ENCODE assay signal across 11 cellular contexts in the genomic region with DNA sequence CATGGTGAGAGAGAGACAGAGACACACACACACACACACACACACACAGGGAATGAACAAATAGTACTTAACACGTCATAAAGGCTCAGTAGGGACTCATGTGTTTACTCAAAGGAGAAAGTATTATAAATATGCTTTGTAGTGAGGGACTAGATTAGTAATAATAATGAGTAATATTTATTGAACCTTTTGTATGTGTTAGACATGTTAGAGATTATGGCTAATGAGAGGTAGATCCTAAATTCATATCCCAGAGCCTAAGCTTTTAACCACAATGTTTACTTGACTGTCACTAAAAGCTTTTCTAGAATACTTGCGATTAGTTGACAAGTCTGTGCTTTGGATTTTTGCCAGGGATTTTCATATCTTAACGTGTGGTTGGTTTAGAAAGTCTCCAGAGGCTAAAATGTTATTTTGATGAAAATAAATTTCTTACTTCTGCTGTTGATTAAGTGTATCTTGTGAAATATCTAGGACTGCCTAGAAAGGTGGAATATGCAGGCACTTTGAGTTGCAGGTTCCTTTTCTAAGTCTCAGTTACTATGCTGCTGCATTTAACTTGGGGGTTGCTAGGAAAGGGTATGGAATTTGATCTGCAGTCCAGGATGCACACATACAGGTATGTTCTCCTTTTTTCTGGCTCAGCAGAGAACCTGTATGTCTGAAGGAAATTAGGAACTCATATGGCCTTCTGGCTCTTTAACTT.
DNase-seq lines count a peak whose midpoint lies in the region; ATAC-seq and TF ChIP-seq lines count a peak whose summit lies in the region.
"Had no signal": no experiment of that assay in that cellular context is flagged by ENCODE, and none has a peak within 500 bp of the region (broad histone marks: within the 10 kb centered on the region; RNA-seq: fewer than 3 reads in every experiment).

No MANE protein-coding gene starts in this region.

- H3K9me3 ChIP-seq in smooth muscle cell (replicated peaks; ENCODE audit: low read depth) (no peaks in the 10 kb centered on the region), testis (no peaks in the 10 kb centered on the region)
- H3K9me3 ChIP-seq: suprapubic skin had no signal

- H3K36me3 ChIP-seq in smooth muscle cell (ENCODE audit: low read depth) (no peaks in the 10 kb centered on the region), testis (ENCODE audit: low read depth, missing control alignments) (no peaks in the 10 kb centered on the region)

- 15% methylated on average over 3 of the region's 3 CpGs for WGBS in smooth muscle cell (ENCODE audit: low lambda C conversion rate)
- 34 to 50% methylated on average over 3 of the region's 3 CpGs for WGBS in testis, 2 donors

- DNase-seq in NCI-H82 treated with DMSO at 0.1 percent for 48 hours (lab: John Stamatoyannopoulos, UW; ENCODE audit: unreplicated experiment) (peak; percentile 7), NCI-H82 (lab: John Stamatoyannopoulos, UW) (no peak), NCI-H69 (lab: John Stamatoyannopoulos, UW) (peak; percentile 69), fibroblast of peridontal ligament (ENCODE audit: extremely low read depth) (peak; percentile 32), smooth muscle cell (lab: John Stamatoyannopoulos, UW; ENCODE audit: unreplicated experiment) (no peak), testis (no peak)
- DNase-seq: activated T-cell treated with anti-CD3 and anti-CD28 coated beads for 4 hours; stimulated activated CD4-positive, alpha-beta T cell treated with anti-CD3 and anti-CD28 coated beads, Interleukin-4, amount 100 ng/mL, for 1 hour had no signal

- H3K4me1 ChIP-seq in smooth muscle cell (ENCODE audit: low read depth) (peaks cover 5% of the 10 kb centered on the region), testis (no peaks in the 10 kb centered on the region)
- H3K4me1 ChIP-seq: suprapubic skin had no signal

- H3K79me2 ChIP-seq in smooth muscle cell (ENCODE audit: low read depth), result peaks cover under 1% of the 10 kb centered on the region

- no peak overlapping the region for H3K9ac ChIP-seq in smooth muscle cell (ENCODE audit: low read depth)

- H3K27me3 ChIP-seq in smooth muscle cell (ENCODE audit: low read depth) (no peaks in the 10 kb centered on the region), testis (no peaks in the 10 kb centered on the region)
- H3K27me3 ChIP-seq: suprapubic skin had no signal

- H3K4me3 ChIP-seq in smooth muscle cell (no peak overlapping the region), testis (no peak overlapping the region)
- H3K4me3 ChIP-seq: suprapubic skin had no signal

- H4K20me1 ChIP-seq in smooth muscle cell (ENCODE audit: low read depth), result peaks cover 38% of the 10 kb centered on the region

- ATAC-seq in HG03025 (IDR thresholded peaks at IDR 0.05; ENCODE audit: low FRiP score, unreplicated experiment) (no peak), HG03432 (IDR thresholded peaks at IDR 0.05; ENCODE audit: unreplicated experiment) (no peak)

- H3K27ac ChIP-seq in smooth muscle cell (ENCODE audit: low read depth) (peak overlapping the region; percentile 12), testis (no peak overlapping the region)
- H3K27ac ChIP-seq: suprapubic skin had no signal

- TF ChIP-seq POLR2A in testis (IDR thresholded peaks at IDR 0.05), result no peak

- H3K4me2 ChIP-seq in smooth muscle cell, result peak overlapping the region; percentile 20

- intact Hi-C loops in testis (cut with DNase I; ENCODE audit: low total_unique reads), result no loop called here

- peaks cover 6% of the 10 kb centered on the region for H3F3A ChIP-seq in smooth muscle cell (ENCODE audit: low read depth)

- TF ChIP-seq CTCF in smooth muscle cell (IDR thresholded peaks at IDR 0.05; ENCODE audit: borderline replicate concordance, insufficient read depth, poor library complexity, severe bottlenecking) (no peak), testis (IDR thresholded peaks at IDR 0.05) (no peak)

- no peak overlapping the region for H2AFZ ChIP-seq in smooth muscle cell (ENCODE audit: low read depth)

Comparison
In these comparisons a context has a peak if more than half of its experiments do, and no peak if none do; other contexts are left out.
1. DNase-seq: peak in NCI-H82 treated with DMSO at 0.1 percent for 48 hours (single experiment), NCI-H69 (single experiment) and fibroblast of peridontal ligament (single experiment); none in NCI-H82 (single experiment), smooth muscle cell (single experiment) and testis (single experiment).